12 cellular contexts compared by ENCODE assay signal in the genomic region with DNA sequence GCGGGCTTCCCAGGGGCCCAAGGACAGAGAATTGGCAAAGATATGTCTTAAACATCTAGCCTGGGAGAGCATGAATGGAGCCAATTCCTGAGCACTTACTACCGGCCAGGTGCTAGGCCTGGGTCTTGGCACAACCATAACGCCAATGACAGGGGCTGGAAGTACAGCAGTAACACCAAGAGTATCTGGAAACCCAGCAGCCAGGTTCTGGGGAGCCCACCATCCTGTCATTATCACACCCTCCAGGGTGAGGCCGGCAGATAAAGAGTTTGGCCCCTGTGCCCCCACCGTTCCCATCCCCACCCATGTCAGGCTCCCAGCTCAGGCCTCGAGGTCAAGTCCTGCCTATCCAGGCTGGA.
DNase-seq lines count a peak whose midpoint lies in the region; ATAC-seq and TF ChIP-seq lines count a peak whose summit lies in the region.
"Had no signal": no experiment of that assay in that cellular context is flagged by ENCODE, and none has a peak within 500 bp of the region (broad histone marks: within the 10 kb centered on the region; RNA-seq: fewer than 3 reads in every experiment).

No MANE protein-coding gene starts in this region.

- no peak for TF ChIP-seq CTCF in OCI-LY1 (IDR thresholded peaks at IDR 0.05; ENCODE audit: low read length)

- no peaks in the 10 kb centered on the region for H3K27me3 ChIP-seq in OCI-LY1 (ENCODE audit: insufficient read depth, low read length)
- no peaks in the 10 kb centered on the region for H3K27me3 ChIP-seq in effector memory CD4-positive, alpha-beta T cell (replicated peaks; ENCODE audit: control insufficient read depth, insufficient read depth, low read length, poor library complexity, severe bottlenecking)

- H3K9me2 ChIP-seq in OCI-LY1 (ENCODE audit: low read depth, low read length) = no peaks in the 10 kb centered on the region

- DNase-seq in DMS53 (lab: John Stamatoyannopoulos, UW) = peak; percentile 36
- no peak for DNase-seq in DMS53 treated with DMSO at 0.1 percent for 48 hours (lab: John Stamatoyannopoulos, UW; ENCODE audit: unreplicated experiment)
- no peak for DNase-seq in effector memory CD4-positive, alpha-beta T cell
- DNase-seq in superior temporal gyrus (ENCODE audit: extremely low spot score) = no peak
- no peak for DNase-seq in midbrain (lab: John Stamatoyannopoulos, UW)
- DNase-seq: NCI-H1694, SW 1271 had no signal

- H4K20me1 ChIP-seq in OCI-LY1 (ENCODE audit: insufficient read depth, low read length) = no peaks in the 10 kb centered on the region

- peak overlapping the region; percentile 89 for H3K4me2 ChIP-seq in OCI-LY1 (ENCODE audit: low read length)

- H3K27ac ChIP-seq in OCI-LY1 (ENCODE audit: low read depth, low read length, poor library complexity, severe bottlenecking) = peak overlapping the region; percentile 92
- H3K27ac ChIP-seq in effector memory CD4-positive, alpha-beta T cell (ENCODE audit: insufficient read depth, low read length, poor library complexity, severe bottlenecking) = peak overlapping the region; percentile 86
- H3K27ac ChIP-seq in skin epidermis = peak overlapping the region in 19 of 21 experiments; percentile 22 to 98 (median 88)
- H3K27ac ChIP-seq: 22Rv1 had no signal

- H3K36me3 ChIP-seq in OCI-LY1 (ENCODE audit: insufficient read depth, low read length) = peaks cover 7% of the 10 kb centered on the region
- peaks cover 35% of the 10 kb centered on the region for H3K36me3 ChIP-seq in effector memory CD4-positive, alpha-beta T cell (ENCODE audit: control insufficient read depth, insufficient read depth, low read length)
- H3K36me3 ChIP-seq: adrenal gland had no signal

- H3K4me1 ChIP-seq in OCI-LY1 (ENCODE audit: insufficient read depth, low read length, severe bottlenecking) = peaks cover 82% of the 10 kb centered on the region
- H3K4me1 ChIP-seq in effector memory CD4-positive, alpha-beta T cell (ENCODE audit: control insufficient read depth, insufficient read depth, low read length, poor library complexity, severe bottlenecking) = peaks cover 74% of the 10 kb centered on the region

- H3K9me3 ChIP-seq in OCI-LY1 (ENCODE audit: low read length) = no peaks in the 10 kb centered on the region
- no peaks in the 10 kb centered on the region for H3K9me3 ChIP-seq in effector memory CD4-positive, alpha-beta T cell (ENCODE audit: control insufficient read depth, low read length)
- H3K9me3 ChIP-seq: adrenal gland had no signal

- H3K4me3 ChIP-seq in OCI-LY1 (ENCODE audit: low read depth, low read length, poor library complexity, severe bottlenecking) = peak overlapping the region; percentile 72
- H3K4me3 ChIP-seq in effector memory CD4-positive, alpha-beta T cell (ENCODE audit: insufficient read depth, low read depth, low read length, poor library complexity, severe bottlenecking) = peak overlapping the region; percentile 97
- H3K4me3 ChIP-seq in skin epidermis = peak overlapping the region in 3 of 7 experiments; percentile 44 to 54 (median 54)

- peak overlapping the region; percentile 92; the same call in 1 of the 2 replicates for H3K9ac ChIP-seq in OCI-LY1 (ENCODE audit: low read length)

- H2AFZ ChIP-seq in OCI-LY1 (ENCODE audit: low read length) = no peak overlapping the region

- H3F3A ChIP-seq in OCI-LY1 (ENCODE audit: insufficient read depth, low read length) = no peaks in the 10 kb centered on the region

- no peak for ATAC-seq in GM19452 (IDR thresholded peaks at IDR 0.05; ENCODE audit: unreplicated experiment)

- H3K79me2 ChIP-seq in OCI-LY1 (ENCODE audit: insufficient read depth, low read length) = no peaks in the 10 kb centered on the region
